ENCODE assay signal across 16 cellular contexts in genomic region chr3:103711670-103712069, GRCh38.
DNase-seq lines count a peak whose midpoint lies in the region; ATAC-seq and TF ChIP-seq lines count a peak whose summit lies in the region.
"Had no signal": no experiment of that assay in that cellular context is flagged by ENCODE, and none has a peak within 500 bp of the region (broad histone marks: within the 10 kb centered on the region; RNA-seq: fewer than 3 reads in every experiment).

No MANE protein-coding gene starts in this region.

- intact Hi-C loops in Right ventricle myocardium inferior (cut with DNase I), result no loop called here

- H3K4me3 ChIP-seq in BE2C (ENCODE audit: low read depth, low read length) (peak overlapping the region; percentile 25; the same call in 1 of the 2 replicates), RWPE2 (ENCODE audit: severe bottlenecking) (no peak overlapping the region)
- H3K4me3 ChIP-seq: BLaER1 treated with 17β-estradiol and CSF1 and Interleukin-3, amounts not matched to agents 10 nM and 100 nM; GM12878; HAP-1 had no signal

- DNase-seq in BE2C (no peak), RWPE2 (ENCODE audit: low spot score) (no peak), Right ventricle myocardium inferior (ENCODE audit: missing footprints) (no peak), iPS-NIHi7 (ENCODE audit: extremely low spot score) (no peak), ecto neural progenitor cell (ENCODE audit: low spot score) (no peak)
- DNase-seq: CD4-positive, alpha-beta T cell; CD8-positive, alpha-beta memory T cell; DMS 273 treated with DMSO at 0.1 percent for 48 hours; DMS79; GDM1; GOT3; HFFc6 had no signal

- peaks cover 11% of the 10 kb centered on the region for H3K4me1 ChIP-seq in BE2C
- H3K4me1 ChIP-seq in RWPE2 (ENCODE audit: insufficient read depth, poor library complexity, severe bottlenecking), result peaks cover 22% of the 10 kb centered on the region
- H3K4me1 ChIP-seq: HAP-1 had no signal

- TF ChIP-seq CTCF in BE2C (IDR thresholded peaks at IDR 0.05; ENCODE audit: low read depth, low read length), result no peak
- TF ChIP-seq CTCF in RWPE2 (IDR thresholded peaks at IDR 0.05; ENCODE audit: poor library complexity, severe bottlenecking), result no peak

- H3K27me3 ChIP-seq in BE2C, result no peaks in the 10 kb centered on the region
- H3K27me3 ChIP-seq in RWPE2 (ENCODE audit: insufficient read depth, poor library complexity, severe bottlenecking), result no peaks in the 10 kb centered on the region
- H3K27me3 ChIP-seq: BLaER1 treated with 17β-estradiol and CSF1 and Interleukin-3, amounts not matched to agents 10 nM and 100 nM had no signal

- no peak for ATAC-seq in RWPE2 (ENCODE audit: low read depth)
- ATAC-seq in SK-N-SH treated with all-trans-retinoic acid at 6 μM for 48 hours, result peak; percentile 81
- no peak for ATAC-seq in Right ventricle myocardium inferior
- ATAC-seq: GM12878 had no signal

- no peaks in the 10 kb centered on the region for H3K9me3 ChIP-seq in BE2C
- H3K9me3 ChIP-seq in RWPE2 (ENCODE audit: severe bottlenecking), result no peaks in the 10 kb centered on the region
- H3K9me3 ChIP-seq: BLaER1 treated with 17β-estradiol and CSF1 and Interleukin-3, amounts not matched to agents 10 nM and 100 nM; HAP-1 had no signal

- H3K27ac ChIP-seq in RWPE2 (ENCODE audit: poor library complexity, severe bottlenecking), result peak overlapping the region; percentile 87
- H3K27ac ChIP-seq: BLaER1 treated with 17β-estradiol and CSF1 and Interleukin-3, amounts not matched to agents 10 nM and 100 nM had no signal

- H3K36me3 ChIP-seq in BE2C, result no peaks in the 10 kb centered on the region
- H3K36me3 ChIP-seq in RWPE2 (ENCODE audit: low read depth), result peaks cover 4% of the 10 kb centered on the region; the same call in 1 of the 2 replicates
- H3K36me3 ChIP-seq: BLaER1 treated with 17β-estradiol and CSF1 and Interleukin-3, amounts not matched to agents 10 nM and 100 nM; HAP-1 had no signal

TF ChIP-seq in SK-N-SH treated with all-trans-retinoic acid at 6 μM for 48 hours, 23 proteins besides CTCF, POLR2A, EP300 and RAD21:
- TF ChIP-seq PPARA (CRISPR knock-in tag; IDR thresholded peaks at IDR 0.05; ENCODE audit: borderline replicate concordance), result no peak
- peak; percentile 92 for TF ChIP-seq TCF4 (CRISPR knock-in tag; IDR thresholded peaks at IDR 0.05; ENCODE audit: borderline replicate concordance)
- peak; percentile 78; the same call in 1 of the 2 replicates for TF ChIP-seq TOX (CRISPR knock-in tag; IDR thresholded peaks at IDR 0.05; ENCODE audit: borderline replicate concordance)
- no peak for TF ChIP-seq SNAI2 (CRISPR knock-in tag; IDR thresholded peaks at IDR 0.05)
- peak; percentile 14; the same call in 1 of the 2 replicates for TF ChIP-seq ZNF8 (CRISPR knock-in tag; IDR thresholded peaks at IDR 0.05)
- TF ChIP-seq ISL1 (CRISPR knock-in tag; IDR thresholded peaks at IDR 0.05), result peak; percentile 93
- 0 out of 2 replicates have a peak, but pooled peaks have one; percentile 33 for TF ChIP-seq PATZ1 (CRISPR knock-in tag; IDR thresholded peaks at IDR 0.05; ENCODE audit: borderline replicate concordance)
- no peak for TF ChIP-seq ZFP3 (CRISPR knock-in tag; IDR thresholded peaks at IDR 0.05)
- TF ChIP-seq TSHZ2 (CRISPR knock-in tag; IDR thresholded peaks at IDR 0.05), result peak; percentile 72; the same call in 1 of the 2 replicates
- TF ChIP-seq, protein P1, sequence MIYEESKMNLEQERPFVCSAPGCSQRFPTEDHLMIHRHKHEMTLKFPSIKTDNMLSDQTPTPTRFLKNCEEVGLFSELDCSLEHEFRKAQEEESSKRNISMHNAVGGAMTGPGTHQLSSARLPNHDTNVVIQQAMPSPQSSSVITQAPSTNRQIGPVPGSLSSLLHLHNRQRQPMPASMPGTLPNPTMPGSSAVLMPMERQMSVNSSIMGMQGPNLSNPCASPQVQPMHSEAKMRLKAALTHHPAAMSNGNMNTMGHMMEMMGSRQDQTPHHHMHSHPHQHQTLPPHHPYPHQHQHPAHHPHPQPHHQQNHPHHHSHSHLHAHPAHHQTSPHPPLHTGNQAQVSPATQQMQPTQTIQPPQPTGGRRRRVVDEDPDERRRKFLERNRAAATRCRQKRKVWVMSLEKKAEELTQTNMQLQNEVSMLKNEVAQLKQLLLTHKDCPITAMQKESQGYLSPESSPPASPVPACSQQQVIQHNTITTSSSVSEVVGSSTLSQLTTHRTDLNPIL (CRISPR knock-in tag; IDR thresholded peaks at IDR 0.05; ENCODE audit: low read depth), result peak; percentile 30; the same call in 1 of the 2 replicates
- TF ChIP-seq ZNF70 (CRISPR knock-in tag; IDR thresholded peaks at IDR 0.05), result no peak
- no peak for TF ChIP-seq BACH2 (CRISPR knock-in tag; IDR thresholded peaks at IDR 0.05; ENCODE audit: borderline replicate concordance)
TF ChIP-seq in SK-N-SH treated with all-trans-retinoic acid at 6 μM for 48 hours: peak in this region for 7.
